8 cellular contexts compared by ENCODE assay signal in the genomic region with DNA sequence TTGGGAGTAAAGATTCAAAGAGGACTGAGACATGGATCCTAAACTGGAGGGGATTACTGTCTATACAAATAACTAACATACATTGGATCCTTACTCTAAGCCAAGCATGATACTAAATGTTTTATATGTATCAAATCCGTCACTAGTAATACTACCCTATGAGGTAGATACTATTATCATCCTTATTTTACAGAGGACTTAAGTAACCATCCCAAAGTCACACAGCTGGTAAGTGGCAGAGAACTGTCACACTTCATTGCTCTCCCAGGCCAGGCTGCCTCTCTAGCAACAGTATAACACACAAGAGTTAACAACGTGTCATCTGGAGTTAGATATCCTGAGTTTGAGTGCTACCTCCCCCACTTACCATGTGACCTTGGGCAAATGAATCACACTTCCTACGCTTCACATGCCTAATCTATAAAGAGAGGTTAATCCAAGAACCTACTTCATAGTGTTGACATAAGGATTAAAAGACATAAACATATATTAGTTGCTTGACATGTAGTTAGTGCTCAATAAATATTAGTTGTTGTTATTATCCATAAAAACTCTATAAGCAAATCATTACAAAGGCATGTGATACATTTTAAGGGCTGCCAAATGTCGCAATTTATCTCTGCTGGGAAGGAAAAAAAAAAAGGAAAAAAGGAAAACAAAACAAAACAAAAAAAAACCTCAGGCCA. TPM values are rescaled to one million over a fixed set of nuclear protein-coding genes. Genes with fewer than 3 reads are reported as not detected.
DNase-seq lines count a peak whose midpoint lies in the region; ATAC-seq and TF ChIP-seq lines count a peak whose summit lies in the region.

No MANE protein-coding gene starts in this region.

- H3K4me3 ChIP-seq in BLaER1 (no peak overlapping the region), adrenal gland (no peak overlapping the region)

- H3K27me3 ChIP-seq in BLaER1 (no peaks in the 10 kb centered on the region), adrenal gland (no peaks in the 10 kb centered on the region)

- H3K9me3 ChIP-seq in BLaER1 (no peaks in the 10 kb centered on the region), adrenal gland (replicated peaks in 1 of 3) (no peaks in the 10 kb centered on the region)

- H3K27ac ChIP-seq in BLaER1 (no peak overlapping the region), adrenal gland (no peak overlapping the region)

- peak; percentile 29 for ATAC-seq in left colon
- no peak for ATAC-seq in HG02970 (IDR thresholded peaks at IDR 0.05; ENCODE audit: low FRiP score, unreplicated experiment)
- no peak for ATAC-seq in GM21515 (IDR thresholded peaks at IDR 0.05; ENCODE audit: unreplicated experiment)

- no peak overlapping the region for H3K9ac ChIP-seq in BLaER1

- no peaks in the 10 kb centered on the region for H3K36me3 ChIP-seq in BLaER1
- H3K36me3 ChIP-seq in adrenal gland (replicated peaks in 1 of 2) = no peaks in the 10 kb centered on the region

- 28 to 35% (median 29%) methylated on average over 4 of the region's 4 CpGs for WGBS in adrenal gland, 4 donors

- H3K4me2 ChIP-seq in BLaER1 = peak overlapping the region; percentile 25

- in situ Hi-C loops in KBM-7 (cut with MboI; ENCODE audit: low pct_unique_long_range_greater_than_20kb, low sequenced_read_pairs) = no loop called here

- peak; percentile 83 for DNase-seq in KBM-7
- DNase-seq in adrenal gland = peak in 6 of 7 donors; percentile 24 to 55 (median 49)
- no peak for DNase-seq in left colon
- no peak for DNase-seq in T1000 (lab: John Stamatoyannopoulos, UW)
- DNase-seq in GM10266 (ENCODE audit: extremely low spot score) = no peak

- TF ChIP-seq CTCF in adrenal gland (IDR thresholded peaks at IDR 0.05) (no peak), GM10266 (IDR thresholded peaks at IDR 0.05; ENCODE audit: control insufficient read depth, insufficient read depth, low read depth, missing control alignments) (no peak)

- TF ChIP-seq POLR2A in adrenal gland (IDR thresholded peaks at IDR 0.05) = no peak

- no peaks in the 10 kb centered on the region for H4K20me1 ChIP-seq in BLaER1

- intact Hi-C loops in adrenal gland (cut with DNase I) = no loop called here
- intact Hi-C loops in left colon (cut with DNase I, micrococcal nuclease) = no loop called here

- peaks cover 43% of the 10 kb centered on the region for H3K4me1 ChIP-seq in BLaER1
- peaks cover 0 to 9% of the 10 kb centered on the region in 2 donors for H3K4me1 ChIP-seq in adrenal gland (replicated peaks in 1 of 2)

RNA-seq across cellular contexts. Expression of a gene that starts 33.8 kb away (rescaled TPM):
- total RNA-seq in adrenal gland (100 to 1,000 TPM in 1 of 8 donors, 10 to 100 TPM in 7; 28.7 to 116 (median 43.9) TPM), left colon (10 to 100 TPM; 86.7 to 87.0 TPM)
- polyA plus RNA-seq in adrenal gland = 10 to 100 TPM in 1 of 3 donors, 1 to 10 TPM in 2; 6.9 to 27.2 (median 9.0) TPM

Comparison
In these comparisons a context has a peak if more than half of its experiments do, and no peak if none do; other contexts are left out.
1. DNase-seq: peak in KBM-7 (single experiment) and adrenal gland (6 of 7); none in left colon (0 of 2), T1000 (single experiment) and GM10266 (single experiment).